12 cellular contexts compared by ENCODE assay signal in the genomic region with DNA sequence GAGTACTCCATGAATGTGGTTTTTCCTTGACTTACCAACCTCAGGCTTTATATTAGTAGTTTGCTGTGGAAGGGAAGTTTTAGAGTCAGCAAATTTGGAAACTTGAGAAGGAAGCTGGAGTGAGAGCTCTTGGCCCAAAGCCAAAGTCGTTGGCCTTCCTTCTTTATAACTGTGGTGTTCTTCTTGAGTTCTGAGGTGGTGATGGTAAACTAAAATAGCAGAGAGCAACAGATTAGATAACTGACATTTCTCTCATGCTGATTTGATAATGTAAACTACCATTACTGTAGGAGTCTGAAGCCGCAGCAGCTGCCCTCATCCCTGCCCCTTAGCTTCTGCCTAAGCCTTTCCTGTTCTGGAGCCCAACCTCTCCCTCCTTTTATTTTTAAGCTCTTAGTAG.
DNase-seq lines count a peak whose midpoint lies in the region; ATAC-seq and TF ChIP-seq lines count a peak whose summit lies in the region.
"Had no signal": no experiment of that assay in that cellular context is flagged by ENCODE, and none has a peak within 500 bp of the region (broad histone marks: within the 10 kb centered on the region; RNA-seq: fewer than 3 reads in every experiment).

No MANE protein-coding gene starts in this region.

- 0 out of 2 replicates have a peak, but pooled peaks cover 2% of the 10 kb centered on the region for H3K36me3 ChIP-seq in SJCRH30
- H3K36me3 ChIP-seq in trophoblast cell (ENCODE audit: control insufficient read depth in 1 of 2, insufficient read depth in 2 of 2, low read length in 2 of 2): peaks cover 2 to 8% of the 10 kb centered on the region in 2 experiments

- DNase-seq in GDM1 (lab: John Stamatoyannopoulos, UW): peak; percentile 42
- peak; percentile 26 to 64 for DNase-seq in SJCRH30
- peak; percentile 61 for DNase-seq in fibroblast of pulmonary artery (ENCODE audit: low read depth)
- DNase-seq in trophoblast cell: peak; percentile 19 to 62
- DNase-seq in AML-193 (lab: John Stamatoyannopoulos, UW): no peak
- no peak for DNase-seq in NCI-H1930 (lab: John Stamatoyannopoulos, UW)
- DNase-seq: activated CD4-positive, CD25-positive, alpha-beta regulatory T cell; activated gamma-delta T cell treated with Interleukin-2 at 50 U/mL for 16 hours; kidney glomerular epithelial cell; stimulated activated naive B cell treated with anti-CD40 and anti-IgM and Interleukin-4, amounts not matched to agents 10 μg/mL and 1 μg/mL and 100 μg/mL, for 72 hours had no signal

- H3K27me3 ChIP-seq in SJCRH30 (no peaks in the 10 kb centered on the region), trophoblast cell (ENCODE audit: insufficient read depth, low read length) (no peaks in the 10 kb centered on the region)

- no peak overlapping the region for H3K4ac ChIP-seq in trophoblast cell (ENCODE audit: low read depth, low read length)

- H4K12ac ChIP-seq in trophoblast cell (ENCODE audit: low read depth, low read length): no peak overlapping the region

- H3K23ac ChIP-seq in trophoblast cell (ENCODE audit: low read length): no peak overlapping the region

- no peak for ATAC-seq in GM18517 (IDR thresholded peaks at IDR 0.05; ENCODE audit: unreplicated experiment)
- ATAC-seq in GM21786 (IDR thresholded peaks at IDR 0.05; ENCODE audit: unreplicated experiment): no peak
- ATAC-seq: stimulated activated naive B cell treated with anti-CD40 and anti-IgM and Interleukin-4, amounts not matched to agents 10 μg/mL and 1 μg/mL and 100 μg/mL, for 72 hours had no signal

- H4K91ac ChIP-seq in trophoblast cell (ENCODE audit: low read depth, low read length): no peak overlapping the region

- no peak overlapping the region for H2BK120ac ChIP-seq in trophoblast cell (ENCODE audit: insufficient read depth, low read length, poor library complexity)

- H3K4me3 ChIP-seq in SJCRH30: no peak overlapping the region
- H3K4me3 ChIP-seq in fibroblast of pulmonary artery (replicated peaks; ENCODE audit: low read depth, low read length): no peak overlapping the region
- H3K4me3 ChIP-seq in trophoblast cell (ENCODE audit: low read depth, low read length): no peak overlapping the region

- TF ChIP-seq CTCF in fibroblast of pulmonary artery (IDR thresholded peaks at IDR 0.05; ENCODE audit: low read length, missing control alignments): no peak

- H2BK5ac ChIP-seq in trophoblast cell (ENCODE audit: low read depth, low read length, poor library complexity): no peak overlapping the region

- H2AK5ac ChIP-seq in trophoblast cell (ENCODE audit: low read length): no peak overlapping the region

- H3K4me1 ChIP-seq in SJCRH30 (peaks cover 14% of the 10 kb centered on the region), trophoblast cell (ENCODE audit: control insufficient read depth in 1 of 2, insufficient read depth in 2 of 2, low read length in 2 of 2) (peaks cover 0 to 2% of the 10 kb centered on the region in 2 experiments)

- no peak overlapping the region for H2BK12ac ChIP-seq in trophoblast cell (ENCODE audit: low read length)

- H3K9ac ChIP-seq in trophoblast cell (ENCODE audit: low read length): no peak overlapping the region

- H4K8ac ChIP-seq in trophoblast cell (ENCODE audit: low read depth, low read length): no peak overlapping the region

- H2AFZ ChIP-seq in trophoblast cell (ENCODE audit: insufficient read depth, low read length, poor library complexity): no peak overlapping the region

- H3K9me3 ChIP-seq in SJCRH30 (replicated peaks): no peaks in the 10 kb centered on the region
- H3K9me3 ChIP-seq in trophoblast cell (ENCODE audit: insufficient read depth, low read depth, low read length): no peaks in the 10 kb centered on the region

- H3K79me2 ChIP-seq in trophoblast cell (ENCODE audit: control insufficient read depth, insufficient read depth, low read length, poor library complexity): no peaks in the 10 kb centered on the region

- no peak overlapping the region for H3K27ac ChIP-seq in SJCRH30
- H3K27ac ChIP-seq in trophoblast cell (ENCODE audit: low read depth, low read length): no peak overlapping the region

- no peak overlapping the region for H3K18ac ChIP-seq in trophoblast cell (ENCODE audit: low read length)

- H3K14ac ChIP-seq in trophoblast cell (ENCODE audit: low read length): no peak overlapping the region

- no peaks in the 10 kb centered on the region for H3K79me1 ChIP-seq in trophoblast cell (ENCODE audit: low read length)

- WGBS in trophoblast cell (ENCODE audit: extremely low coverage, insufficient coverage, insufficient read length): no CpG with 5 or more reads among the region's 2 CpGs

- H3K4me2 ChIP-seq in trophoblast cell (ENCODE audit: low read length): no peak overlapping the region

Comparison
In these comparisons a context has a peak if more than half of its experiments do, and no peak if none do; other contexts are left out.
1. DNase-seq: peak in GDM1 (single experiment), SJCRH30 (2 of 2), fibroblast of pulmonary artery (single experiment) and trophoblast cell (2 of 2); none in AML-193 (0 of 2) and NCI-H1930 (0 of 2).